6 cellular contexts compared by ENCODE assay signal in genomic region chr18:8365006-8365405, GRCh38.
"Had no signal": no experiment of that assay in that cellular context is flagged by ENCODE, and none has a peak within 500 bp of the region (broad histone marks: within the 10 kb centered on the region; RNA-seq: fewer than 3 reads in every experiment).

No MANE protein-coding gene starts in this region.

- H3K9me3 Mint-ChIP-seq: H9 had no signal

- H3K4me3 Mint-ChIP-seq: H9 had no signal

- H3K27ac Mint-ChIP-seq: H9 had no signal

- H3K27ac ChIP-seq: GM23248 had no signal

- DNase-seq: GM23248, GOT3, H9, HCEC 1CT, IMR-90 had no signal

- H3K4me3 ChIP-seq: GM23248, K562 had no signal
